In the genomic region with DNA sequence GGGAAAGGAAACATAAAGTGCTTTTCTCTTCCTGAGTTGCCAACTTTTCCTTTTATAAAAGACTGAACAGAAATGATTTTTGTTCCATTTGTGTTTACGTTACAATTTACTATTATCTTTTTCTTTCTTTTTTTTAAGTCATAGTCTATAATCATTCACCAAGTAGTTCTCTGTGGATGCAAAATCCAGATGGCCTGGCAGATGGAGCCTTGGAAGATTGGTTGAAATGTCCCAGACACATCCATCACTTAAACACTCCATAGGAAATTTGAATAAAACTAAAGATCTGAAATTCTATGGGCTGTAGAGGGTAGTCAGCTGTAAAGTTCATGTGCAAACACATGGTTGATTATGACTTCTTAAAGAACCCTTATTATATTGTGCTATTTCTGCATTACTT, we compare ENCODE assay signal across 19 cellular contexts.
"Had no signal": no experiment of that assay in that cellular context is flagged by ENCODE, and none has a peak within 500 bp of the region (broad histone marks: within the 10 kb centered on the region; RNA-seq: fewer than 3 reads in every experiment).

No MANE protein-coding gene starts in this region.

- H3K27me3 ChIP-seq: esophagus squamous epithelium, right atrium auricular region, transverse colon, vagina had no signal

- H3K4me3 ChIP-seq: esophagus squamous epithelium, left ventricle myocardium inferior, right atrium auricular region, transverse colon, vagina had no signal

- DNase-seq: activated B cell treated with CpG ODN at 0.5 μM for 24 hours; activated CD4-positive, alpha-beta T cell treated with anti-CD3 and anti-CD28 coated beads for 48 hours; activated CD8-positive, alpha-beta memory T cell treated with anti-CD3 and anti-CD28 coated beads, Interleukin-2, amount 50 U/mL, for 48 hours; activated CD8-positive, alpha-beta T cell treated with anti-CD3 and anti-CD28 coated beads, Interleukin-2, amount 10 ng/mL, durations not matched to agents 7 days and 5 days; activated gamma-delta T cell; activated T-cell treated with anti-CD3 and anti-CD28 coated beads, Interleukin-2, amount 50 U/mL, for 72 hours; caudate nucleus; cortex of kidney; effector CD4-positive, alpha-beta T cell; esophagus squamous epithelium; hypothalamus; left ventricle myocardium inferior; naive B cell; stimulated activated CD4-positive, alpha-beta T cell treated with anti-CD3 and anti-CD28 coated beads, Interleukin-4, amount 100 ng/mL, for 1 hour; stimulated activated naive B cell treated with anti-CD40 and anti-IgM and Interleukin-4, amounts not matched to agents 10 μg/mL and 1 μg/mL and 100 μg/mL, for 72 hours; transverse colon had no signal

- H3K9me3 ChIP-seq: esophagus squamous epithelium, right atrium auricular region, transverse colon, vagina had no signal

- ATAC-seq: activated CD8-positive, alpha-beta T cell treated with anti-CD3 and anti-CD28 coated beads, Interleukin-2, amount 10 ng/mL, durations not matched to agents 7 days and 5 days; activated naive CD4-positive, alpha-beta T cell treated with anti-CD3 and anti-CD28 coated beads, Interleukin-2, amount 50 U/mL, for 72 hours; activated T-cell treated with anti-CD3 and anti-CD28 coated beads, Interleukin-2, amount 50 U/mL, for 72 hours; stimulated activated naive B cell treated with anti-CD40 and anti-IgM and Interleukin-4, amounts not matched to agents 10 μg/mL and 1 μg/mL and 100 μg/mL, for 72 hours had no signal

- H3K27ac ChIP-seq: esophagus squamous epithelium, left ventricle myocardium inferior, right atrium auricular region, transverse colon, vagina had no signal

- H3K36me3 ChIP-seq: esophagus squamous epithelium, left ventricle myocardium inferior, right atrium auricular region, transverse colon, vagina had no signal

- H3K4me1 ChIP-seq: esophagus squamous epithelium, left ventricle myocardium inferior, right atrium auricular region, transverse colon, vagina had no signal
